11 cellular contexts compared by ENCODE assay signal in the genomic region with DNA sequence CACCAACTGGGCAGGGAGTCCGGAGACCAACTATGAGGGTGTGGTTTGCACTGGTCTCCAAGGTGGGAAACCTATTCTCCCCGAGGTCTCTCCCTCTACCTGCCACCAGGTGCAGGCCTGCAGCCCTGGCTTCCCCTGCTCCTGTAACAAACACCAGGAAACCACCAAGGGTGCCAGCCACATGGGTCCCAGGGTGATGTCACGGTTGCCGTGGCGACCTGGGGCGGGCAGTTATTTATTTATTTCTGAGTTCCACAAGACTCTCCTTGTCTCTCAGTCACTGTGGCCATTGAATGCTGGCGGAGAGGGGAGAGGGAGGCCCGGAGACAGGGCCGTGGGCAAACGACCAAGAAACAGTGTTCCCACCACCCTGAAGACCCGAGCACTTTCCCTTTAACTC. TPM values are rescaled to one million over a fixed set of nuclear protein-coding genes. Genes with fewer than 3 reads are reported as not detected.
DNase-seq lines count a peak whose midpoint lies in the region; ATAC-seq and TF ChIP-seq lines count a peak whose summit lies in the region.
"Had no signal": no experiment of that assay in that cellular context is flagged by ENCODE, and none has a peak within 500 bp of the region (broad histone marks: within the 10 kb centered on the region; RNA-seq: fewer than 3 reads in every experiment).

No MANE protein-coding gene starts in this region.

- H3K36me3 ChIP-seq in BE2C (no peaks in the 10 kb centered on the region), RWPE2 (ENCODE audit: low read depth) (no peaks in the 10 kb centered on the region)

- DNase-seq in BE2C (peak; percentile 50), HEK293T (ENCODE audit: extremely low spot score) (no peak), RWPE2 (ENCODE audit: low spot score) (no peak), iPS-NIHi7 (ENCODE audit: extremely low spot score) (peak; percentile 46), HPDE6-E6E7 (ENCODE audit: extremely low spot score) (no peak), GM03348 (ENCODE audit: low spot score) (no peak)
- DNase-seq in activated T-cell treated with anti-CD3 and anti-CD28 coated beads, Interleukin-2, amount 50 U/mL, for 1 hour: no peak
- DNase-seq: activated naive CD8-positive, alpha-beta T cell treated with anti-CD3 and anti-CD28 coated beads for 36 hours; IMR-90; naive B cell had no signal

- ATAC-seq in RWPE2 (ENCODE audit: low read depth) (0 out of 3 replicates have a peak, but pooled peaks have one; percentile 21), GM18502 (IDR thresholded peaks at IDR 0.05; ENCODE audit: poor library complexity, unreplicated experiment) (no peak)

- POLR2A ChIA-PET in HEK293T (lab: Yijun Ruan, JAX): no interaction called here

- TF ChIP-seq CTCF in BE2C (IDR thresholded peaks at IDR 0.05; ENCODE audit: low read depth, low read length) (no peak), RWPE2 (IDR thresholded peaks at IDR 0.05; ENCODE audit: poor library complexity, severe bottlenecking) (no peak)

- CTCF ChIA-PET in HEK293T (lab: Yijun Ruan, JAX): no interaction called here

- H3K9me3 ChIP-seq in BE2C: no peaks in the 10 kb centered on the region
- no peaks in the 10 kb centered on the region for H3K9me3 ChIP-seq in RWPE2 (ENCODE audit: severe bottlenecking)

- H3K27me3 ChIP-seq in BE2C: no peaks in the 10 kb centered on the region
- H3K27me3 ChIP-seq in RWPE2 (ENCODE audit: insufficient read depth, poor library complexity, severe bottlenecking): no peaks in the 10 kb centered on the region

- H3K4me1 ChIP-seq in BE2C: no peaks in the 10 kb centered on the region
- no peaks in the 10 kb centered on the region for H3K4me1 ChIP-seq in RWPE2 (ENCODE audit: insufficient read depth, poor library complexity, severe bottlenecking)

- H3K27ac ChIP-seq in RWPE2 (ENCODE audit: poor library complexity, severe bottlenecking): no peak overlapping the region

- H3K4me3 ChIP-seq in BE2C (ENCODE audit: low read depth, low read length): no peak overlapping the region
- H3K4me3 ChIP-seq in RWPE2 (ENCODE audit: severe bottlenecking): no peak overlapping the region

TF ChIP-seq in HEK293T, 16 proteins besides CTCF, POLR2A, EP300 and RAD21:
- TF ChIP-seq L3MBTL2 (conservative IDR thresholded peaks at IDR 0.05) (no peak), SP1 (IDR thresholded peaks at IDR 0.05) (no peak), PKNOX1 (IDR thresholded peaks at IDR 0.05) (0 out of 2 replicates have a peak, but pooled peaks have one; percentile 4)
TF ChIP-seq in HEK293T: peak in this region for 1.

RNA-seq across cellular contexts. Expression of gene MMD2, which starts 27.1 kb away (rescaled TPM):
- polyA plus RNA-seq in BE2C (2012; ENCODE audit: insufficient read depth, insufficient read length, low read depth): not detected
- polyA plus RNA-seq: IMR-90 had no signal

RNA-seq across cellular contexts. Expression of gene RADIL, which starts 48.4 kb away (rescaled TPM):
- polyA plus RNA-seq in BE2C (2012; ENCODE audit: insufficient read depth, insufficient read length, low read depth): 15.6 TPM

Comparison
In these comparisons a context has a peak if more than half of its experiments do, and no peak if none do; other contexts are left out.
1. DNase-seq: peak in BE2C (single experiment) and iPS-NIHi7 (single experiment); none in HEK293T (single experiment), RWPE2 (single experiment), activated T-cell treated with anti-CD3 and anti-CD28 coated beads, Interleukin-2, amount 50 U/mL, for 1 hour (single experiment), HPDE6-E6E7 (single experiment) and GM03348 (single experiment).